30 cellular contexts compared by ENCODE assay signal in the genomic region with DNA sequence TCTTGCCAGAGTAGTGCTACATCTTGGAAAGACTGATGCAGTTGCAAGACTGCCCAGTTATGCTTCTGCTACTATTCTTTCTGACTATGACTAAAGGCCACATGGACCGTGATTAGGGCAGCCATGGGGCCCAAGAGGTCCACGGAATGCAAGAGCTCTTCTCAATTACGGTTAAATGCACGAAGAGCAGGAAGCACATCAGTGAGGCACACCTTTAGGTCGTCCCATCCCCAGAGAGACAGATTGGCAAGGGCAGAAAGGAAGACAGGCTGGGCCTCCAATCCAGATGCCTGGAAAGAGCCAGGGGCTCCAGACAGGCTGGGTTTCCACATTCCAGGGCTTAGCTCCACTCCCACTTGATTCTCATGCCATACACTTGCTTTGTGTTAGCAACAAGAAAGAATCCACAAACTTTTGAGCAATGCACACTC.
DNase-seq lines count a peak whose midpoint lies in the region; ATAC-seq lines count a peak whose summit lies in the region.
"Had no signal": no experiment of that assay in that cellular context is flagged by ENCODE, and none has a peak within 500 bp of the region (broad histone marks: within the 10 kb centered on the region; RNA-seq: fewer than 3 reads in every experiment).

No MANE protein-coding gene starts in this region.

- H3K9me3 ChIP-seq in muscle layer of duodenum (ENCODE audit: control insufficient read depth in 1 of 2, low read length in 2 of 2): no peaks in the 10 kb centered on the region
- H3K9me3 ChIP-seq: gastroesophageal sphincter, right atrium auricular region, vagina had no signal

- peak; percentile 93 for DNase-seq in GM04503 (ENCODE audit: low read depth)
- peak; percentile 77 for DNase-seq in fibroblast of gingiva (ENCODE audit: low read depth)
- DNase-seq in NCI-H510A treated with DMSO at 0.1 percent for 48 hours (lab: John Stamatoyannopoulos, UW): no peak
- DNase-seq in NCI-H446 treated with DMSO at 0.1 percent for 48 hours (lab: John Stamatoyannopoulos, UW): no peak
- DNase-seq: activated CD4-positive, alpha-beta T cell treated with anti-CD3 and anti-CD28 coated beads, Interleukin-2, amount 50 U/mL, for 4 hours; activated CD4-positive, CD25-positive, alpha-beta regulatory T cell; activated CD8-positive, alpha-beta memory T cell treated with anti-CD3 and anti-CD28 coated beads, Interleukin-2, amount 10 ng/mL, durations not matched to agents 7 days and 5 days; activated gamma-delta T cell treated with Interleukin-2 at 50 U/mL for 16 hours; activated naive CD8-positive, alpha-beta T cell treated with anti-CD3 and anti-CD28 coated beads, Interleukin-2, amount 10 ng/mL, durations not matched to agents 7 days and 5 days; activated T-cell treated with anti-CD3 and anti-CD28 coated beads, Interleukin-2, amount 50 U/mL, for 48 hours; dermis blood vessel endothelial cell; endodermal cell; GF-D8; hippocampal formation; NCI-H1092; NCI-H1694 treated with DMSO at 0.1 percent for 48 hours; NCI-H69; PC-3; stimulated activated CD4-positive, alpha-beta T cell treated with anti-CD3 and anti-CD28 coated beads, Interleukin-1b, Interleukin-23, amount 100 ng/mL, for 48 hours; T-helper 17 cell had no signal

- no peaks in the 10 kb centered on the region for H3K36me3 ChIP-seq in muscle layer of duodenum (ENCODE audit: control insufficient read depth in 1 of 2, insufficient read depth in 2 of 2, low read length in 2 of 2)
- H3K36me3 ChIP-seq: gastroesophageal sphincter, right atrium auricular region, vagina had no signal

- H3K4me3 ChIP-seq in muscle layer of duodenum (ENCODE audit: low read depth in 1 of 2, low read length in 2 of 2): no peak overlapping the region
- H3K4me3 ChIP-seq: gastroesophageal sphincter, K562, lung, right atrium auricular region, vagina had no signal

- peak overlapping the region; percentile 22 for H3K27ac ChIP-seq in muscle layer of duodenum (ENCODE audit: low read length)
- H3K27ac ChIP-seq: gastroesophageal sphincter, parathyroid adenoma, right atrium auricular region, vagina had no signal

- ATAC-seq in HG02759 (IDR thresholded peaks at IDR 0.05; ENCODE audit: unreplicated experiment) (no peak), GM21360 (IDR thresholded peaks at IDR 0.05; ENCODE audit: unreplicated experiment) (no peak)
- ATAC-seq: activated CD8-positive, alpha-beta memory T cell treated with anti-CD3 and anti-CD28 coated beads, Interleukin-2, amount 10 ng/mL, durations not matched to agents 7 days and 5 days; gastroesophageal sphincter; K562; PC-3; SK-N-SH treated with all-trans-retinoic acid at 6 μM for 48 hours; T-helper 17 cell had no signal

- H3K27me3 ChIP-seq in muscle layer of duodenum (ENCODE audit: low read depth, low read length): no peaks in the 10 kb centered on the region
- H3K27me3 ChIP-seq: gastroesophageal sphincter, right atrium auricular region, vagina had no signal

- H3K4me1 ChIP-seq in muscle layer of duodenum (ENCODE audit: control insufficient read depth in 1 of 2, insufficient read depth in 2 of 2, low read length in 2 of 2): no peaks in the 10 kb centered on the region
- H3K4me1 ChIP-seq: parathyroid adenoma, right atrium auricular region, vagina had no signal

Comparison
In these comparisons a context has a peak if more than half of its experiments do, and no peak if none do; other contexts are left out.
1. DNase-seq: peak in GM04503 (single experiment) and fibroblast of gingiva (single experiment); none in NCI-H510A treated with DMSO at 0.1 percent for 48 hours (single experiment) and NCI-H446 treated with DMSO at 0.1 percent for 48 hours (single experiment).